ENCODE assay signal across 12 cellular contexts in the genomic region with DNA sequence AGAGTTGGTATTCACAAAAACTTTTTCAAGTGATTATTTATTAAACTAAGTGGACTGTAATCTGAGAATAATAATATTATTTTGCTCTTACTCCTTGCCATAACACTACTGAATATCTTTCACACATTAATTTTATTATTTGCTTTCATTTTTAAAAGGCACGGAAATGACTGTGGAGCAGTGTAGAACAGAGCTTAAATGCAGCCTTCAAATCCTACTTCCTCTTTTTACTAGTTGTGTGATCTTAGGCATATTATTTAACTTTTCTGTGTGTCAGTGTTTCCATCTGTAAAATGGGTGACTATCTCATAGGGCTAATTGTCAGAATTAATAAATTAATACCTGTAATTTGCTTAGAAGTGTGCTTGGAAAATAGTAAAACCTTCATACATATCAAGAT. TPM values are rescaled to one million over a fixed set of nuclear protein-coding genes. Genes with fewer than 3 reads are reported as not detected.
DNase-seq lines count a peak whose midpoint lies in the region; ATAC-seq and TF ChIP-seq lines count a peak whose summit lies in the region.
"Had no signal": no experiment of that assay in that cellular context is flagged by ENCODE, and none has a peak within 500 bp of the region (broad histone marks: within the 10 kb centered on the region; RNA-seq: fewer than 3 reads in every experiment).

No MANE protein-coding gene starts in this region.

- ATAC-seq in GM18907 (IDR thresholded peaks at IDR 0.05; ENCODE audit: unreplicated experiment) (peak; percentile 80), HG02840 (IDR thresholded peaks at IDR 0.05; ENCODE audit: low FRiP score, unreplicated experiment) (peak; percentile 60), HG03565 (IDR thresholded peaks at IDR 0.05; ENCODE audit: unreplicated experiment) (peak; percentile 97), WTC11 (no peak)

- H3K9me3 Mint-ChIP-seq in WTC11, result no peaks in the 10 kb centered on the region

- no peak for TF ChIP-seq CTCF in GM10248 (IDR thresholded peaks at IDR 0.05; ENCODE audit: control extremely low read depth, extremely low read depth, low read depth, missing control alignments)
- TF ChIP-seq CTCF in WTC11 (IDR thresholded peaks at IDR 0.05), result no peak

- CTCF ChIA-PET in GM10248 (lab: Yijun Ruan, JAX), result no interaction called here
- CTCF ChIA-PET in WTC11 (lab: Charles Lee), result no interaction called here

- DNase-seq in GM10248 (ENCODE audit: extremely low spot score), result peak; percentile 7
- DNase-seq in WTC11 (ENCODE audit: low spot score), result no peak
- no peak for DNase-seq in stimulated activated CD4-positive, alpha-beta T cell treated with anti-CD3 and anti-CD28 coated beads, Interleukin-2, amount 100 ng/mL, for 48 hours
- DNase-seq in NCI-H524 treated with DMSO at 0.1 percent for 48 hours (lab: John Stamatoyannopoulos, UW), result no peak
- DNase-seq in cortex of kidney (lab: John Stamatoyannopoulos, UW), result no peak
- DNase-seq: DMS79, NCI-H1417 treated with DMSO at 0.1 percent for 48 hours, NCI-H69, SW 1271 had no signal

- no peaks in the 10 kb centered on the region for H3K27me3 Mint-ChIP-seq in WTC11 (ENCODE audit: low read depth)

- no peaks in the 10 kb centered on the region for H3K36me3 Mint-ChIP-seq in WTC11

- H3K27ac Mint-ChIP-seq in WTC11, result no peak overlapping the region

- POLR2A ChIA-PET in GM10248 (lab: Yijun Ruan, JAX) (no interaction called here), WTC11 (lab: Charles Lee) (no interaction called here)

- no peak overlapping the region for H3K4me3 Mint-ChIP-seq in WTC11

- H3K4me1 Mint-ChIP-seq in WTC11, result peaks cover 23% of the 10 kb centered on the region

TF ChIP-seq in WTC11, 78 proteins besides CTCF, POLR2A, EP300 and RAD21:
- TF ChIP-seq, protein P1, sequence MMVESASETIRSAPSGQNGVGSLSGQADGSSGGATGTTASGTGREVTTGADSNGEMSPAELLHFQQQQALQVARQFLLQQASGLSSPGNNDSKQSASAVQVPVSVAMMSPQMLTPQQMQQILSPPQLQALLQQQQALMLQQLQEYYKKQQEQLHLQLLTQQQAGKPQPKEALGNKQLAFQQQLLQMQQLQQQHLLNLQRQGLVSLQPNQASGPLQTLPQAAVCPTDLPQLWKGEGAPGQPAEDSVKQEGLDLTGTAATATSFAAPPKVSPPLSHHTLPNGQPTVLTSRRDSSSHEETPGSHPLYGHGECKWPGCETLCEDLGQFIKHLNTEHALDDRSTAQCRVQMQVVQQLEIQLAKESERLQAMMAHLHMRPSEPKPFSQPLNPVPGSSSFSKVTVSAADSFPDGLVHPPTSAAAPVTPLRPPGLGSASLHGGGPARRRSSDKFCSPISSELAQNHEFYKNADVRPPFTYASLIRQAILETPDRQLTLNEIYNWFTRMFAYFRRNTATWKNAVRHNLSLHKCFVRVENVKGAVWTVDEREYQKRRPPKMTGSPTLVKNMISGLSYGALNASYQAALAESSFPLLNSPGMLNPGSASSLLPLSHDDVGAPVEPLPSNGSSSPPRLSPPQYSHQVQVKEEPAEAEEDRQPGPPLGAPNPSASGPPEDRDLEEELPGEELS (CRISPR knock-in tag; IDR thresholded peaks at IDR 0.05), result no peak
- TF ChIP-seq PRRX2 (CRISPR knock-in tag; IDR thresholded peaks at IDR 0.05), result no peak

RNA-seq across cellular contexts. Expression of a gene that starts 55.5 kb away (rescaled TPM):
- 1.4 to 2.6 TPM (median 1.7 TPM) in 3 replicates for total RNA-seq in WTC11 (2021)
